ENCODE assay signal across 29 cellular contexts in the genomic region with DNA sequence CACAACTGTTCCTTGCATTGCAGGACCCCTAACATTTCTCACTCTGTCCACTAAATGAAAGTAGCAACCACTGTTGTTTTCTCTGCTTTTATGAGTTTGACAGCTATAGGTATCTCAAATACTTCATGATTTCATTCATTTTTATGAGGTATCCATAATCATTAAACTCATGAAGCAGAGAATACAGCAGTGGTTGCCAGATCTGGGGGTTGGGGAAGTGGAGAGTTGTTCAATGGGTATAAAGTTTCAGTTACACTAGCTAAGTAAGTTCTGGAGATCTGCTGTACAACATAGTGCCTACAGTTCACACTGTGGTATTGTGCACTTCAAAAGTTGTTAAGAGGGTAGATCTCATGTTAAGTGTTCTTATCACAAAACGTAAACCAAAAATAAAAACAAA.
"Had no signal": no experiment of that assay in that cellular context is flagged by ENCODE, and none has a peak within 500 bp of the region (broad histone marks: within the 10 kb centered on the region; RNA-seq: fewer than 3 reads in every experiment).

No MANE protein-coding gene starts in this region.

- ATAC-seq: activated CD8-positive, alpha-beta memory T cell treated with anti-CD3 and anti-CD28 coated beads, Interleukin-2, amount 10 ng/mL, durations not matched to agents 7 days and 5 days; Panc1 had no signal

- H3K4me3 Mint-ChIP-seq: activated CD4-positive, alpha-beta memory T cell treated with anti-CD3 and anti-CD28 coated beads, Interleukin-2, amount 10 ng/mL, durations not matched to agents 7 days and 5 days; activated CD8-positive, alpha-beta memory T cell treated with anti-CD3 and anti-CD28 coated beads, Interleukin-2, amount 10 ng/mL, durations not matched to agents 7 days and 5 days; activated naive CD8-positive, alpha-beta T cell treated with anti-CD3 and anti-CD28 coated beads for 36 hours had no signal

- H3K4me1 ChIP-seq: ascending aorta, SJCRH30 had no signal

- DNase-seq: activated CD4-positive, alpha-beta memory T cell treated with anti-CD3 and anti-CD28 coated beads, Interleukin-2, amount 10 ng/mL, durations not matched to agents 7 days and 5 days; activated CD4-positive, alpha-beta T cell treated with anti-CD3 and anti-CD28 coated beads for 1 hour; activated CD4-positive, alpha-beta T cell treated with anti-CD3 and anti-CD28 coated beads for 48 hours; activated CD4-positive, CD25-positive, alpha-beta regulatory T cell; activated CD8-positive, alpha-beta memory T cell treated with anti-CD3 and anti-CD28 coated beads for 24 hours; activated CD8-positive, alpha-beta memory T cell treated with anti-CD3 and anti-CD28 coated beads, Interleukin-2, amount 10 ng/mL, durations not matched to agents 7 days and 5 days; activated CD8-positive, alpha-beta memory T cell treated with anti-CD3 and anti-CD28 coated beads, Interleukin-2, amount 50 U/mL, for 48 hours; activated effector memory CD4-positive, alpha-beta T cell treated with Interleukin-2 at 50 U/mL for 16 hours; activated naive CD4-positive, alpha-beta T cell treated with anti-CD3 and anti-CD28 coated beads, Interleukin-2, amount 50 U/mL, for 16 hours; activated naive CD8-positive, alpha-beta T cell treated with anti-CD3 and anti-CD28 coated beads for 36 hours; activated T-cell treated with anti-CD3 and anti-CD28 coated beads, Interleukin-2, amount 50 U/mL, for 48 hours; amygdala; cerebellar nuclear complex; cortex of kidney; NCI-H1105; NCI-H1436; NCI-H1694; NCI-H1930; NCI-H2081 treated with DMSO at 0.1 percent for 48 hours; NCI-H345; NCI-H524 treated with DMSO at 0.1 percent for 48 hours; SHP77; SJCRH30; T1000; WERI-Rb-1 had no signal

- H3K9me3 Mint-ChIP-seq: activated CD4-positive, alpha-beta memory T cell treated with anti-CD3 and anti-CD28 coated beads, Interleukin-2, amount 10 ng/mL, durations not matched to agents 7 days and 5 days; activated naive CD8-positive, alpha-beta T cell treated with anti-CD3 and anti-CD28 coated beads for 36 hours had no signal

- H3K36me3 Mint-ChIP-seq: activated naive CD8-positive, alpha-beta T cell treated with anti-CD3 and anti-CD28 coated beads for 36 hours had no signal

- H3K9me3 ChIP-seq: ascending aorta, SJCRH30 had no signal

- H3K27ac ChIP-seq: ascending aorta, cardiac muscle cell, SJCRH30, SK-N-MC, WERI-Rb-1 had no signal

- H3K27ac Mint-ChIP-seq: activated CD4-positive, alpha-beta memory T cell treated with anti-CD3 and anti-CD28 coated beads, Interleukin-2, amount 10 ng/mL, durations not matched to agents 7 days and 5 days; activated CD8-positive, alpha-beta memory T cell treated with anti-CD3 and anti-CD28 coated beads, Interleukin-2, amount 10 ng/mL, durations not matched to agents 7 days and 5 days; activated naive CD8-positive, alpha-beta T cell treated with anti-CD3 and anti-CD28 coated beads for 36 hours had no signal

- H3K36me3 ChIP-seq: ascending aorta, cardiac muscle cell, SJCRH30, WERI-Rb-1 had no signal

- H3K4me3 ChIP-seq: ascending aorta, cardiac muscle cell, SJCRH30, SK-N-MC had no signal

- H3K27me3 ChIP-seq: ascending aorta, cardiac muscle cell, SJCRH30 had no signal
